14 cellular contexts compared by ENCODE assay signal in genomic region chr7:85770332-85770731, GRCh38.
DNase-seq lines count a peak whose midpoint lies in the region; TF ChIP-seq lines count a peak whose summit lies in the region.
"Had no signal": no experiment of that assay in that cellular context is flagged by ENCODE, and none has a peak within 500 bp of the region (broad histone marks: within the 10 kb centered on the region; RNA-seq: fewer than 3 reads in every experiment).

No MANE protein-coding gene starts in this region.

- DNase-seq in AG20443 (ENCODE audit: low spot score) (peak; percentile 22), HFF-Myc (ENCODE audit: extremely low read depth, low read depth) (peak; percentile 5), fibroblast of mammary gland (ENCODE audit: low read depth) (peak; percentile 94), stromal cell of bone marrow (ENCODE audit: low read depth) (peak; percentile 65), Ammon's horn (ENCODE audit: low spot score) (no peak), MV-4-11 (lab: John Stamatoyannopoulos, UW) (no peak), NCI-H187 (lab: John Stamatoyannopoulos, UW) (no peak)
- DNase-seq: ACHN, C1 segment of cervical spinal cord, DMS 273 treated with DMSO at 0.1 percent for 48 hours, H7, Kasumi-1, NCI-H2029, NCI-H774 had no signal

- H3K4me3 ChIP-seq in HFF-Myc (replicated peaks; ENCODE audit: low read depth, low read length) (no peak overlapping the region), fibroblast of mammary gland (ENCODE audit: control insufficient read depth, low read depth, low read length) (no peak overlapping the region)

- TF ChIP-seq CTCF in HFF-Myc (IDR thresholded peaks at IDR 0.05; ENCODE audit: low read depth, low read length, missing control alignments) (no peak), fibroblast of mammary gland (conservative IDR thresholded peaks at IDR 0.05; ENCODE audit: control insufficient read depth, insufficient read depth, low read depth, low read length) (no peak)

Comparison
In these comparisons a context has a peak if more than half of its experiments do, and no peak if none do; other contexts are left out.
1. DNase-seq: peak in AG20443 (single experiment), HFF-Myc (single experiment), fibroblast of mammary gland (single experiment) and stromal cell of bone marrow (single experiment); none in Ammon's horn (single experiment), MV-4-11 (single experiment) and NCI-H187 (0 of 2).